Comparison of ENCODE assay signal across 8 cellular contexts in genomic region chr9:128203024-128203841, GRCh38. TPM values are rescaled to one million over a fixed set of nuclear protein-coding genes. Genes with fewer than 3 reads are reported as not detected.
DNase-seq lines count a peak whose midpoint lies in the region; ATAC-seq and TF ChIP-seq lines count a peak whose summit lies in the region.

TSS of gene DNM1 (plus strand) at chr9:128203379. CDS start at chr9:128203471, 92 bp downstream.

- no peaks in the 10 kb centered on the region for H3K36me3 Mint-ChIP-seq in activated CD8-positive, alpha-beta memory T cell treated with anti-CD3 and anti-CD28 coated beads, Interleukin-2, amount 10 ng/mL, durations not matched to agents 7 days and 5 days
- H3K36me3 Mint-ChIP-seq in endodermal cell (ENCODE audit: low read depth), result no peaks in the 10 kb centered on the region

- no peaks in the 10 kb centered on the region for H3K36me3 ChIP-seq in endodermal cell (ENCODE audit: control insufficient read depth, insufficient read depth, low read length)

- H3K27ac Mint-ChIP-seq in activated CD8-positive, alpha-beta memory T cell treated with anti-CD3 and anti-CD28 coated beads, Interleukin-2, amount 10 ng/mL, durations not matched to agents 7 days and 5 days, result peak within 1 kb of the TSS; percentile 81
- peak within 1 kb of the TSS; percentile 75 for H3K27ac Mint-ChIP-seq in endodermal cell

- CTCF ChIA-PET in activated CD8-positive, alpha-beta memory T cell treated with anti-CD3 and anti-CD28 coated beads, Interleukin-2, amount 10 ng/mL, durations not matched to agents 7 days and 5 days (lab: Charles Lee), result interaction anchor here (0.7 to 1.3 kb wide), 9 partner anchors 8 to 217 kb away, joined by 3 to 7 read pairs (median 3); partner anchors contain the start of gene NAIF1

- ATAC-seq in HG03103 (IDR thresholded peaks at IDR 0.05; ENCODE audit: low read depth, unreplicated experiment), result peak; percentile 77
- ATAC-seq in activated CD8-positive, alpha-beta memory T cell treated with anti-CD3 and anti-CD28 coated beads, Interleukin-2, amount 10 ng/mL, durations not matched to agents 7 days and 5 days, result peak; percentile 95

- H3K4me3 Mint-ChIP-seq in activated CD8-positive, alpha-beta memory T cell treated with anti-CD3 and anti-CD28 coated beads, Interleukin-2, amount 10 ng/mL, durations not matched to agents 7 days and 5 days, result peak within 1 kb of the TSS; percentile 64
- H3K4me3 Mint-ChIP-seq in endodermal cell, result peak within 1 kb of the TSS; percentile 67

- in situ Hi-C loops in GM13976 (cut with MboI; ENCODE audit: low sequenced_read_pairs, unreplicated experiment), result no loop called here

- peak; percentile 99 for DNase-seq in GM13976 (ENCODE audit: low spot score)
- peak; percentile 42 for DNase-seq in NCI-H748 treated with DMSO at 0.1 percent for 48 hours (lab: John Stamatoyannopoulos, UW)
- peak; percentile 77 for DNase-seq in activated CD8-positive, alpha-beta memory T cell treated with anti-CD3 and anti-CD28 coated beads, Interleukin-2, amount 10 ng/mL, durations not matched to agents 7 days and 5 days
- DNase-seq in endodermal cell, result peak; percentile 89
- no peak for DNase-seq in mesenteric fat pad (ENCODE audit: low spot score)
- peak; percentile 57 for DNase-seq in stimulated activated CD8-positive, alpha-beta memory T cell treated with anti-CD3 and anti-CD28 coated beads, Interleukin-12 subunit alpha, Interleukin-12 subunit beta, amount 100 ng/mL, for 4 hours (ENCODE audit: low read depth)

- H3K27me3 ChIP-seq in endodermal cell (ENCODE audit: control insufficient read depth, insufficient read depth, low read length, poor library complexity, severe bottlenecking), result no peaks in the 10 kb centered on the region

- WGBS in endodermal cell (ENCODE audit: insufficient coverage in 1 of 2, insufficient read length in 1 of 2), 2 experiments, result 1% methylated on average over 37 to 89 of the region's 91 CpGs

- H3K27ac ChIP-seq in 22Rv1 (no peak within 1 kb of the TSS; the same call in 1 of the 2 replicates), endodermal cell (ENCODE audit: low read depth, low read length) (peak within 1 kb of the TSS; percentile 44)

- peaks cover 5% of the 10 kb centered on the region for H3K4me1 ChIP-seq in endodermal cell (ENCODE audit: control insufficient read depth, insufficient read depth, low read length)

- no peaks in the 10 kb centered on the region for H3K9me3 ChIP-seq in endodermal cell (ENCODE audit: control insufficient read depth, low read length)

- H3K9me3 Mint-ChIP-seq in activated CD8-positive, alpha-beta memory T cell treated with anti-CD3 and anti-CD28 coated beads, Interleukin-2, amount 10 ng/mL, durations not matched to agents 7 days and 5 days (ENCODE audit: low read depth), result no peaks in the 10 kb centered on the region
- no peaks in the 10 kb centered on the region for H3K9me3 Mint-ChIP-seq in endodermal cell

- TF ChIP-seq CTCF in 22Rv1 (IDR thresholded peaks at IDR 0.05) (peak; percentile 99), GM13976 (IDR thresholded peaks at IDR 0.05; ENCODE audit: borderline replicate concordance, control extremely low read depth, extremely low read depth, insufficient read depth, missing control alignments) (peak; percentile 96), endodermal cell (conservative IDR thresholded peaks at IDR 0.05) (peak; percentile 94)

- H3K9ac ChIP-seq in endodermal cell (ENCODE audit: extremely low read depth, low read length, poor library complexity, severe bottlenecking), result peak within 1 kb of the TSS; percentile 57

- H3K4me1 Mint-ChIP-seq in activated CD8-positive, alpha-beta memory T cell treated with anti-CD3 and anti-CD28 coated beads, Interleukin-2, amount 10 ng/mL, durations not matched to agents 7 days and 5 days, result peaks cover 14% of the 10 kb centered on the region
- peaks cover 12% of the 10 kb centered on the region for H3K4me1 Mint-ChIP-seq in endodermal cell

- peak within 1 kb of the TSS; percentile 83 for H3K4me3 ChIP-seq in endodermal cell (ENCODE audit: low read length)

- peaks cover 27% of the 10 kb centered on the region for H3K27me3 Mint-ChIP-seq in activated CD8-positive, alpha-beta memory T cell treated with anti-CD3 and anti-CD28 coated beads, Interleukin-2, amount 10 ng/mL, durations not matched to agents 7 days and 5 days
- H3K27me3 Mint-ChIP-seq in endodermal cell (ENCODE audit: insufficient read depth), result peaks cover 4% of the 10 kb centered on the region

RNA-seq across cellular contexts. Expression of gene DNM1, which starts in this region (rescaled TPM):
- under 1 TPM; 0.40 to 0.79 TPM for total RNA-seq in activated CD8-positive, alpha-beta memory T cell treated with anti-CD3 and anti-CD28 coated beads, Interleukin-2, amount 10 ng/mL, durations not matched to agents 7 days and 5 days
- 100 to 1,000 TPM in 1 of 2 donors, 10 to 100 TPM in 1; 55.8 to 147 TPM for total RNA-seq in endodermal cell
- 78.9 TPM for polyA plus RNA-seq in endodermal cell (2013, experiment 1 of 2)
- polyA plus RNA-seq in endodermal cell (2013, experiment 2 of 2), result 83.8 TPM
- 24.1 TPM for total RNA-seq in mesenteric fat pad

Comparison
In these comparisons a context has a peak if more than half of its experiments do, and no peak if none do; other contexts are left out.
1. RNA of gene DNM1 (total RNA-seq): 55.8 to 147 TPM in endodermal cell and 24.1 TPM in mesenteric fat pad (single experiment); 0.40 to 0.79 TPM in activated CD8-positive, alpha-beta memory T cell treated with anti-CD3 and anti-CD28 coated beads, Interleukin-2, amount 10 ng/mL, durations not matched to agents 7 days and 5 days; every median in the first group is over 10 times any median in the second.
2. Peak in DNase-seq and ATAC-seq in activated CD8-positive, alpha-beta memory T cell treated with anti-CD3 and anti-CD28 coated beads, Interleukin-2, amount 10 ng/mL, durations not matched to agents 7 days and 5 days; RNA of the gene not detected or under 1 TPM.
3. Peak in every context shown above with its lines, with median percentiles within 50 percentile points of each other: CTCF ChIP-seq.